ENCODE assay signal across 22 cellular contexts in the genomic region with DNA sequence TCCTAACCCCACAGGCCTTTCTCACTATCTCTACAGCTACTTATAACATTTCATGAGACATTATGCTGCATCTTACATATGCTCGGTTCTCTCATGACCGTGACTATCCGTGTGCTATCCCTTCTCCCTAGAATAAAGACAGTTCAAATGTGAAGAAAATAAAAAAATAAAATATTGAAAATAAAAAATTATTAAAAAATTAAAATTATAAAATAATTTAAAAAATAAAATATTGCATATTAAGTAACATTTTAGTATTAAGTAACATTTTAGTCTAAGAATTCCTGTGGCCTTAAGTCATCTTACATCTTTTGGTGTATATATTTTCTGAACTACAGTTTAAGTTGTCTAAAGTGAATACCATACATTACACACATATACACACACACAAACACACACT.
A peak's percentile ranks its signal among the peaks of the same experiment; 100 is the strongest.
DNase-seq lines count a peak whose midpoint lies in the region; ATAC-seq and TF ChIP-seq lines count a peak whose summit lies in the region.
"Had no signal": no experiment of that assay in that cellular context is flagged by ENCODE, and none has a peak within 500 bp of the region (broad histone marks: within the 10 kb centered on the region; RNA-seq: fewer than 3 reads in every experiment).

No MANE protein-coding gene starts in this region.

- no peak overlapping the region for H3K4me3 Mint-ChIP-seq in neural progenitor cell
- H3K4me3 Mint-ChIP-seq in activated CD4-positive, alpha-beta T cell treated with anti-CD3 and anti-CD28 coated beads, Interleukin-2, amount 10 ng/mL, durations not matched to agents 24 days and 14 days: no peak overlapping the region
- H3K4me3 Mint-ChIP-seq: activated T-helper 17 cell treated with anti-CD3 and anti-CD28 coated beads, Interleukin-2, amount 50 U/mL, for 72 hours; GM23338; memory B cell; naive thymus-derived CD8-positive, alpha-beta T cell had no signal

- no peak overlapping the region for H3K27ac Mint-ChIP-seq in neural progenitor cell
- H3K27ac Mint-ChIP-seq in activated CD4-positive, alpha-beta T cell treated with anti-CD3 and anti-CD28 coated beads, Interleukin-2, amount 10 ng/mL, durations not matched to agents 24 days and 14 days: no peak overlapping the region
- H3K27ac Mint-ChIP-seq: activated T-helper 17 cell treated with anti-CD3 and anti-CD28 coated beads, Interleukin-2, amount 50 U/mL, for 72 hours; GM23338; memory B cell; naive thymus-derived CD8-positive, alpha-beta T cell; progenitor cell of endocrine pancreas had no signal

- intact Hi-C loops in activated CD4-positive, alpha-beta T cell treated with anti-CD3 and anti-CD28 coated beads, Interleukin-2, amount 10 ng/mL, durations not matched to agents 24 days and 14 days (cut with micrococcal nuclease): no loop called here

- TF ChIP-seq CTCF in neural progenitor cell (IDR thresholded peaks at IDR 0.05): no peak

- H3K9ac ChIP-seq in neural progenitor cell: no peak overlapping the region

- peak overlapping the region; percentile 79 for H3K27ac ChIP-seq in neural progenitor cell
- H3K27ac ChIP-seq: adrenal gland, SJCRH30, skin epidermis had no signal

- peaks cover 31% of the 10 kb centered on the region for H3K4me1 ChIP-seq in neural progenitor cell
- H3K4me1 ChIP-seq: SJCRH30 had no signal

- H3K9me3 ChIP-seq in neural progenitor cell (ENCODE audit: low read depth): no peaks in the 10 kb centered on the region
- H3K9me3 ChIP-seq: adrenal gland, SJCRH30 had no signal

- no peaks in the 10 kb centered on the region for H3K36me3 ChIP-seq in neural progenitor cell
- H3K36me3 ChIP-seq: adrenal gland, SJCRH30 had no signal

- H3K4me3 ChIP-seq in neural progenitor cell: no peak overlapping the region
- H3K4me3 ChIP-seq: adrenal gland, GM23338, SJCRH30, skin epidermis had no signal

- no peak for DNase-seq in neural progenitor cell (ENCODE audit: low spot score)
- DNase-seq in activated CD4-positive, alpha-beta T cell treated with anti-CD3 and anti-CD28 coated beads, Interleukin-2, amount 10 ng/mL, durations not matched to agents 24 days and 14 days: no peak
- DNase-seq in stimulated activated CD4-positive, alpha-beta T cell treated with anti-CD3 and anti-CD28 coated beads, Interleukin-2, amount 100 ng/mL, for 24 hours: no peak
- no peak for DNase-seq in SIG-M5 treated with dmso at 0.1 percent for 504 hours (lab: John Stamatoyannopoulos, UW; ENCODE audit: unreplicated experiment)
- DNase-seq: adrenal gland; central memory CD4-positive, alpha-beta T cell; effector CD8-positive, alpha-beta T cell; kidney glomerular epithelial cell; naive thymus-derived CD8-positive, alpha-beta T cell; NCI-H2029; NCI-H510A treated with DMSO at 0.1 percent for 48 hours; SJCRH30 had no signal

- no peaks in the 10 kb centered on the region for H3K27me3 ChIP-seq in neural progenitor cell
- H3K27me3 ChIP-seq: adrenal gland, SJCRH30 had no signal

- H2AFZ ChIP-seq in neural progenitor cell (replicated peaks): no peak overlapping the region
- H2AFZ ChIP-seq: GM23338 had no signal

- H3K4me2 ChIP-seq in neural progenitor cell: peak overlapping the region; percentile 27
- H3K4me2 ChIP-seq: GM23338 had no signal

- H3F3A ChIP-seq in neural progenitor cell (ENCODE audit: low read depth): peaks cover 10% of the 10 kb centered on the region

- peak; percentile 30 for ATAC-seq in GM19395 (IDR thresholded peaks at IDR 0.05; ENCODE audit: unreplicated experiment)
- ATAC-seq in HG02610 (IDR thresholded peaks at IDR 0.05; ENCODE audit: unreplicated experiment): peak; percentile 7
- ATAC-seq in HG03439 (IDR thresholded peaks at IDR 0.05; ENCODE audit: unreplicated experiment): peak; percentile 22
- ATAC-seq in GM18517 (IDR thresholded peaks at IDR 0.05; ENCODE audit: unreplicated experiment): no peak
- ATAC-seq: activated CD4-positive, CD25-positive, alpha-beta regulatory T cell treated with anti-CD3 and anti-CD28 coated beads, Interleukin-2, amount 50 U/mL, for 24 hours; activated T-helper 17 cell treated with anti-CD3 and anti-CD28 coated beads, Interleukin-2, amount 50 U/mL, for 72 hours; GM23338; naive thymus-derived CD8-positive, alpha-beta T cell had no signal

- H3K4me1 Mint-ChIP-seq in neural progenitor cell: peaks cover 20% of the 10 kb centered on the region
- H3K4me1 Mint-ChIP-seq in activated CD4-positive, alpha-beta T cell treated with anti-CD3 and anti-CD28 coated beads, Interleukin-2, amount 10 ng/mL, durations not matched to agents 24 days and 14 days: peaks cover 3% of the 10 kb centered on the region
- H3K4me1 Mint-ChIP-seq: activated T-helper 17 cell treated with anti-CD3 and anti-CD28 coated beads, Interleukin-2, amount 50 U/mL, for 72 hours; GM23338 had no signal

- H3K36me3 Mint-ChIP-seq in neural progenitor cell: no peaks in the 10 kb centered on the region
- peaks cover 13% of the 10 kb centered on the region for H3K36me3 Mint-ChIP-seq in activated CD4-positive, alpha-beta T cell treated with anti-CD3 and anti-CD28 coated beads, Interleukin-2, amount 10 ng/mL, durations not matched to agents 24 days and 14 days (ENCODE audit: low read depth)

- H4K20me1 ChIP-seq in neural progenitor cell (ENCODE audit: low read depth): no peaks in the 10 kb centered on the region

- H3K79me2 ChIP-seq in neural progenitor cell (ENCODE audit: low read depth): no peaks in the 10 kb centered on the region

- H3K27me3 Mint-ChIP-seq in neural progenitor cell (ENCODE audit: insufficient read depth, low read depth): no peaks in the 10 kb centered on the region
- no peaks in the 10 kb centered on the region for H3K27me3 Mint-ChIP-seq in activated CD4-positive, alpha-beta T cell treated with anti-CD3 and anti-CD28 coated beads, Interleukin-2, amount 10 ng/mL, durations not matched to agents 24 days and 14 days
- H3K27me3 Mint-ChIP-seq: activated T-helper 17 cell treated with anti-CD3 and anti-CD28 coated beads, Interleukin-2, amount 50 U/mL, for 72 hours; memory B cell; naive thymus-derived CD8-positive, alpha-beta T cell; progenitor cell of endocrine pancreas had no signal

- H3K9me3 Mint-ChIP-seq in neural progenitor cell: peaks cover 4% of the 10 kb centered on the region
- H3K9me3 Mint-ChIP-seq in activated CD4-positive, alpha-beta T cell treated with anti-CD3 and anti-CD28 coated beads, Interleukin-2, amount 10 ng/mL, durations not matched to agents 24 days and 14 days: peaks cover 8% of the 10 kb centered on the region
- H3K9me3 Mint-ChIP-seq: GM23338, memory B cell had no signal
